ENCODE assay signal across 8 cellular contexts in genomic region chr20:61572312-61572711, GRCh38.
"Had no signal": no experiment of that assay in that cellular context is flagged by ENCODE, and none has a peak within 500 bp of the region (broad histone marks: within the 10 kb centered on the region; RNA-seq: fewer than 3 reads in every experiment).

No MANE protein-coding gene starts in this region.

- FAIRE-seq: H54, HepG2 had no signal

- H3K9me3 Mint-ChIP-seq: H9, IgD-negative memory B cell had no signal

- H3K27ac ChIP-seq: GM23248, HL-60 had no signal

- H3K4me3 Mint-ChIP-seq: H9, IgD-negative memory B cell had no signal

- H3K27ac Mint-ChIP-seq: H9, IgD-negative memory B cell had no signal

- H3K27me3 Mint-ChIP-seq: IgD-negative memory B cell had no signal

- H2AFZ ChIP-seq: GM23248 had no signal

- H3K9ac ChIP-seq: GM23248 had no signal

- DNase-seq: GM23248, GOT3, H9, HCEC 1CT had no signal

- H3K4me3 ChIP-seq: GM23248 had no signal
